Comparison of ENCODE assay signal across 27 cellular contexts in genomic region chr7:20228654-20229053, GRCh38. TPM values are rescaled to one million over a fixed set of nuclear protein-coding genes. Genes with fewer than 3 reads are reported as not detected.
"Had no signal": no experiment of that assay in that cellular context is flagged by ENCODE, and none has a peak within 500 bp of the region (broad histone marks: within the 10 kb centered on the region; RNA-seq: fewer than 3 reads in every experiment).

No MANE protein-coding gene starts in this region.

- ATAC-seq: activated CD4-positive, CD25-positive, alpha-beta regulatory T cell treated with anti-CD3 and anti-CD28 coated beads, Interleukin-2, amount 50 U/mL, for 24 hours; activated CD8-positive, alpha-beta T cell treated with anti-CD3 and anti-CD28 coated beads for 36 hours; body of pancreas; PC-3 had no signal

- H3K4me3 ChIP-seq: body of pancreas, SJSA1 had no signal

- H3K27me3 Mint-ChIP-seq: activated naive CD4-positive, alpha-beta T cell treated with anti-CD3 and anti-CD28 coated beads, Interleukin-2, amount 50 U/mL, for 24 hours; activated T-cell treated with anti-CD3 and anti-CD28 coated beads, Interleukin-2, amount 50 U/mL, for 24 hours had no signal

- H3K9me3 Mint-ChIP-seq: activated CD8-positive, alpha-beta T cell treated with anti-CD3 and anti-CD28 coated beads for 36 hours; activated naive CD4-positive, alpha-beta T cell treated with anti-CD3 and anti-CD28 coated beads, Interleukin-2, amount 50 U/mL, for 24 hours; activated T-cell treated with anti-CD3 and anti-CD28 coated beads, Interleukin-2, amount 50 U/mL, for 24 hours; activated T-helper 1 cell treated with anti-CD3 and anti-CD28 coated beads, Interleukin-12 subunit alpha, Interleukin-12 subunit beta, Interleukin-2, Interleukin-4 antibody, amounts not matched to agents 30 ng/mL and 10 ng/mL and 1 ng/mL, durations not matched to agents 14 hours and 24 hours and 36 hours; T-helper 1 cell treated with Interleukin-12 subunit alpha and Interleukin-12 subunit beta and Interleukin-4 antibody, amounts not matched to agents 30 μg/mL and 1 μg/mL, for 36 hours had no signal

- H3K9me3 ChIP-seq: body of pancreas, SJSA1 had no signal

- H3K4me1 Mint-ChIP-seq: activated naive CD4-positive, alpha-beta T cell treated with anti-CD3 and anti-CD28 coated beads, Interleukin-2, amount 50 U/mL, for 24 hours had no signal

- H3K4me3 Mint-ChIP-seq: activated CD8-positive, alpha-beta T cell treated with anti-CD3 and anti-CD28 coated beads for 36 hours; activated naive CD4-positive, alpha-beta T cell treated with anti-CD3 and anti-CD28 coated beads, Interleukin-2, amount 50 U/mL, for 24 hours; activated T-cell treated with anti-CD3 and anti-CD28 coated beads, Interleukin-2, amount 50 U/mL, for 24 hours; activated T-helper 1 cell treated with anti-CD3 and anti-CD28 coated beads, Interleukin-12 subunit alpha, Interleukin-12 subunit beta, Interleukin-2, Interleukin-4 antibody, amounts not matched to agents 30 ng/mL and 10 ng/mL and 1 ng/mL, durations not matched to agents 14 hours and 24 hours and 36 hours; T-helper 1 cell treated with Interleukin-12 subunit alpha and Interleukin-12 subunit beta and Interleukin-4 antibody, amounts not matched to agents 30 μg/mL and 1 μg/mL, for 36 hours had no signal

- H3K27me3 ChIP-seq: body of pancreas, SJSA1 had no signal

- FAIRE-seq: bronchial epithelial cell, RCC 7860 had no signal

- H3K27ac Mint-ChIP-seq: activated CD8-positive, alpha-beta T cell treated with anti-CD3 and anti-CD28 coated beads for 36 hours; activated naive CD4-positive, alpha-beta T cell treated with anti-CD3 and anti-CD28 coated beads, Interleukin-2, amount 50 U/mL, for 24 hours; activated T-cell treated with anti-CD3 and anti-CD28 coated beads, Interleukin-2, amount 50 U/mL, for 24 hours; activated T-helper 1 cell treated with anti-CD3 and anti-CD28 coated beads, Interleukin-12 subunit alpha, Interleukin-12 subunit beta, Interleukin-2, Interleukin-4 antibody, amounts not matched to agents 30 ng/mL and 10 ng/mL and 1 ng/mL, durations not matched to agents 14 hours and 24 hours and 36 hours; T-helper 1 cell treated with Interleukin-12 subunit alpha and Interleukin-12 subunit beta and Interleukin-4 antibody, amounts not matched to agents 30 μg/mL and 1 μg/mL, for 36 hours had no signal

- H3K4me1 ChIP-seq: body of pancreas had no signal

- H3K36me3 ChIP-seq: SJSA1 had no signal

- DNase-seq: activated CD4-positive, alpha-beta T cell treated with anti-CD3 and anti-CD28 coated beads for 4 hours; activated CD8-positive, alpha-beta memory T cell treated with anti-CD3 and anti-CD28 coated beads, Interleukin-2, amount 50 U/mL, for 48 hours; activated CD8-positive, alpha-beta T cell treated with anti-CD3 and anti-CD28 coated beads for 36 hours; activated effector memory CD4-positive, alpha-beta T cell treated with Interleukin-2 at 50 U/mL for 16 hours; activated naive CD4-positive, alpha-beta T cell; activated T-cell treated with anti-CD3 and anti-CD28 coated beads, Interleukin-2, amount 50 U/mL, for 24 hours; aorta; body of pancreas; central memory CD4-positive, alpha-beta T cell; NCI-H1092; NCI-H1417 treated with DMSO at 0.1 percent for 48 hours; NCI-H1694 treated with DMSO at 0.1 percent for 48 hours; NCI-H2029 treated with DMSO at 0.1 percent for 48 hours; NCI-H345; NCI-H510A; NCI-H526 treated with DMSO at 0.1 percent for 48 hours; NK-92 treated with Interleukin-12 subunit alpha and Interleukin-12 subunit beta, amount 100 ng/mL, for 24 hours; PC-3; SHP77 had no signal

- H3K36me3 Mint-ChIP-seq: activated naive CD4-positive, alpha-beta T cell treated with anti-CD3 and anti-CD28 coated beads, Interleukin-2, amount 50 U/mL, for 24 hours had no signal

- H3K27ac ChIP-seq: body of pancreas, SJSA1 had no signal

RNA-seq across cellular contexts. Expression of gene MACC1, which starts 11.5 kb away (rescaled TPM):
- total RNA-seq: activated T-helper 1 cell treated with anti-CD3 and anti-CD28 coated beads, Interleukin-12 subunit alpha, Interleukin-12 subunit beta, Interleukin-2, Interleukin-4 antibody, amounts not matched to agents 30 ng/mL and 10 ng/mL and 1 ng/mL, durations not matched to agents 14 hours and 24 hours and 36 hours; chondrocyte; SJSA1 had no signal
